ENCODE assay signal across 20 cellular contexts in genomic region chr5:2700876-2701275, GRCh38. TPM values are rescaled to one million over a fixed set of nuclear protein-coding genes. Genes with fewer than 3 reads are reported as not detected.
"Had no signal": no experiment of that assay in that cellular context is flagged by ENCODE, and none has a peak within 500 bp of the region (broad histone marks: within the 10 kb centered on the region; RNA-seq: fewer than 3 reads in every experiment).

No MANE protein-coding gene starts in this region.

- H3K27me3 ChIP-seq: tibial nerve, upper lobe of right lung, uterus had no signal

- H3K4me1 ChIP-seq: lower lobe of right lung, prostate gland, spleen, tibial nerve, upper lobe of right lung, uterus had no signal

- H3K9me3 ChIP-seq: lower lobe of right lung, prostate gland, thoracic aorta, tibial nerve, upper lobe of right lung, uterus had no signal

- H3K36me3 Mint-ChIP-seq: immature natural killer cell; memory B cell; natural killer cell; stimulated activated naive B cell treated with anti-CD40 and anti-IgM and Interleukin-4, amounts not matched to agents 10 μg/mL and 1 μg/mL and 100 μg/mL, for 72 hours had no signal

- H3K27ac Mint-ChIP-seq: effector memory CD8-positive, alpha-beta T cell; immature natural killer cell; memory B cell; natural killer cell; stimulated activated naive B cell treated with anti-CD40 and anti-IgM and Interleukin-4, amounts not matched to agents 10 μg/mL and 1 μg/mL and 100 μg/mL, for 72 hours; stimulated activated naive CD8-positive, alpha-beta T cell treated with anti-CD3 and anti-CD28 coated beads, Interleukin-15, Interleukin-2, amounts not matched to agents 100 ng/mL and 50 ng/mL, for 24 hours had no signal

- H3K36me3 ChIP-seq: lower lobe of right lung, prostate gland, spleen, thoracic aorta, tibial nerve, upper lobe of right lung, uterus had no signal

- H3K4me3 Mint-ChIP-seq: effector memory CD8-positive, alpha-beta T cell; immature natural killer cell; memory B cell; natural killer cell; stimulated activated naive B cell treated with anti-CD40 and anti-IgM and Interleukin-4, amounts not matched to agents 10 μg/mL and 1 μg/mL and 100 μg/mL, for 72 hours; stimulated activated naive CD8-positive, alpha-beta T cell treated with anti-CD3 and anti-CD28 coated beads, Interleukin-15, Interleukin-2, amounts not matched to agents 100 ng/mL and 50 ng/mL, for 24 hours had no signal

- DNase-seq: cortex of kidney; effector memory CD8-positive, alpha-beta T cell; hypothalamus; immature natural killer cell; left ventricle myocardium superior; lower lobe of right lung; natural killer cell; right cardiac atrium; spleen; stimulated activated CD4-positive, alpha-beta T cell treated with anti-CD3 and anti-CD28 coated beads, Interleukin-2, amount 100 ng/mL, for 48 hours; stimulated activated naive B cell treated with anti-CD40 and anti-IgM and Interleukin-4, amounts not matched to agents 10 μg/mL and 1 μg/mL and 100 μg/mL, for 72 hours; upper lobe of right lung; uterus had no signal

- H3K4me1 Mint-ChIP-seq: immature natural killer cell; memory B cell; natural killer cell; stimulated activated naive B cell treated with anti-CD40 and anti-IgM and Interleukin-4, amounts not matched to agents 10 μg/mL and 1 μg/mL and 100 μg/mL, for 72 hours had no signal

- H3K27me3 Mint-ChIP-seq: memory B cell; stimulated activated naive CD8-positive, alpha-beta T cell treated with anti-CD3 and anti-CD28 coated beads, Interleukin-15, Interleukin-2, amounts not matched to agents 100 ng/mL and 50 ng/mL, for 24 hours had no signal

- H3K27ac ChIP-seq: lower lobe of right lung, prostate gland, skin epidermis, spleen, thoracic aorta, tibial nerve, upper lobe of right lung, uterus had no signal

- H3K9me3 Mint-ChIP-seq: natural killer cell; stimulated activated naive CD8-positive, alpha-beta T cell treated with anti-CD3 and anti-CD28 coated beads, Interleukin-15, Interleukin-2, amounts not matched to agents 100 ng/mL and 50 ng/mL, for 24 hours had no signal

- H3K4me3 ChIP-seq: lower lobe of right lung, prostate gland, skin epidermis, spleen, thoracic aorta, tibial nerve, upper lobe of right lung, uterus had no signal

RNA-seq across cellular contexts. Expression of gene IRX2, which starts 50.6 kb away (rescaled TPM):
- total RNA-seq: mononuclear cell, natural killer cell, tibial nerve had no signal
- polyA plus RNA-seq: immature natural killer cell had no signal
